ENCODE assay signal across 1 cellular context in genomic region chr5:173615884-173616576, GRCh38.
TF ChIP-seq lines count a peak whose summit lies in the region.

No MANE protein-coding gene starts in this region.

TF ChIP-seq in SK-N-SH, 30 proteins besides CTCF, POLR2A, EP300 and RAD21 (continued from another document):
- TF ChIP-seq ZBTB33 (IDR thresholded peaks at IDR 0.05; ENCODE audit: borderline replicate concordance, low read depth): no peak
- peak; percentile 17; the same call in 1 of the 2 replicates for TF ChIP-seq SMC3 (IDR thresholded peaks at IDR 0.05; ENCODE audit: low read depth, low read length)
- peak; percentile 99 for TF ChIP-seq MXI1 (IDR thresholded peaks at IDR 0.05; ENCODE audit: low read depth, low read length)
- TF ChIP-seq GABPA (IDR thresholded peaks at IDR 0.05; ENCODE audit: low read depth): no peak
- no peak for TF ChIP-seq FOXJ3 (CRISPR knock-in tag; IDR thresholded peaks at IDR 0.05)
- TF ChIP-seq FOXM1 (IDR thresholded peaks at IDR 0.05; ENCODE audit: low read depth): no peak
- no peak for TF ChIP-seq NFIC (IDR thresholded peaks at IDR 0.05; ENCODE audit: borderline replicate concordance)
- TF ChIP-seq USF1 (IDR thresholded peaks at IDR 0.05; ENCODE audit: borderline replicate concordance, low read depth): peak; percentile 54; the same call in 1 of the 2 replicates
- TF ChIP-seq NRF1 (IDR thresholded peaks at IDR 0.05; ENCODE audit: low read depth, low read length): no peak
- no peak for TF ChIP-seq RFX5 (IDR thresholded peaks at IDR 0.05; ENCODE audit: low read length)
- peak; percentile 35; the same call in 1 of the 2 replicates for TF ChIP-seq USF2 (IDR thresholded peaks at IDR 0.05; ENCODE audit: borderline replicate concordance, low read depth, low read length)
- no peak for TF ChIP-seq RXRA (IDR thresholded peaks at IDR 0.05; ENCODE audit: borderline replicate concordance, low read depth)
- TF ChIP-seq GATA2 (CRISPR knock-in tag; IDR thresholded peaks at IDR 0.05): no peak
- TF ChIP-seq PBX3 (IDR thresholded peaks at IDR 0.05): no peak
- 0 out of 2 replicates have a peak, but pooled peaks have one; percentile 50 for TF ChIP-seq YY1 (IDR thresholded peaks at IDR 0.05; ENCODE audit: low read depth)
- no peak for TF ChIP-seq CHD2 (IDR thresholded peaks at IDR 0.05; ENCODE audit: low read length, partially characterized antibody)
